In the genomic region with DNA sequence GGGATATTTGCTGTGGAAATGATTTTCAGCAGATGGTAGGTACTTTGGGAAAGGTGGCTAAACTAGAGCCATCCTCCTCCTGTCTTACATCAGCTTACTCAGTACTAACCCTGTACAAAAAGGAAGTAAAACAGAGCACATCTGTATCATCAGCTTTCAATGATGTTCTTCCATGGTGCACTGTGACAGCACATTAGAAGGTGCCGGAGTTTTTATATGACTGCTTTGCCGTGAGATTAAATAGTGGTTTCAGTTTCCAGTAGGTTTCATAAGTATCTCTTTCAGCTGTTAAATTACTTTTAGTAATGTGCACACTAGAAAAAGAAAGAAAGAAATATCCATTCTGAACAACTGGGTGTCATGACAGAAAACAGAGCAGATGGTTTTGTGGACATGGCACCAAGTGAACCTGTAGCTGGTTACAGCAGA, we compare ENCODE assay signal across 9 cellular contexts.
A peak's percentile ranks its signal among the peaks of the same experiment; 100 is the strongest.
DNase-seq lines count a peak whose midpoint lies in the region; ATAC-seq and TF ChIP-seq lines count a peak whose summit lies in the region.
"Had no signal": no experiment of that assay in that cellular context is flagged by ENCODE, and none has a peak within 500 bp of the region (broad histone marks: within the 10 kb centered on the region; RNA-seq: fewer than 3 reads in every experiment).

No MANE protein-coding gene starts in this region.

- intact Hi-C loops in activated CD4-positive, alpha-beta T cell treated with anti-CD3 and anti-CD28 coated beads for 36 hours (cut with DNase I, micrococcal nuclease) = loop anchor here (1.0 to 5.0 kb wide), 8 partner anchors 12 to 1369 kb away; no protein-coding TSS in a partner anchor
- intact Hi-C loops in PC-3 (cut with micrococcal nuclease) = no loop called here

- WGBS in urinary bladder = 3% methylated on average over 2 of the region's 2 CpGs

- CTCF ChIA-PET in activated CD4-positive, alpha-beta T cell treated with anti-CD3 and anti-CD28 coated beads for 36 hours (lab: Charles Lee) = interaction anchor here (0.5 to 3.9 kb wide), 21 partner anchors 12 to 829 kb away, joined by 3 to 20 read pairs (median 4); a partner anchor contains a TSS
- CTCF ChIA-PET in PC-3 (lab: Charles Lee) = no interaction called here

- peak; percentile 40 for DNase-seq in activated CD4-positive, alpha-beta T cell treated with anti-CD3 and anti-CD28 coated beads for 36 hours
- no peak for DNase-seq in activated CD4-positive, alpha-beta T cell treated with anti-CD3 and anti-CD28 coated beads for 1 hour
- DNase-seq in PC-3 (no peak), right atrium auricular region (ENCODE audit: low spot score) (no peak), NCI-H510A treated with DMSO at 0.1 percent for 48 hours (lab: John Stamatoyannopoulos, UW) (no peak), DMS114 treated with DMSO at 0.1 percent for 48 hours (lab: John Stamatoyannopoulos, UW; ENCODE audit: unreplicated experiment) (no peak)

- ATAC-seq in activated CD4-positive, alpha-beta T cell treated with anti-CD3 and anti-CD28 coated beads for 36 hours = peak; percentile 89
- peak; percentile 95 for ATAC-seq in HG02798 (IDR thresholded peaks at IDR 0.05; ENCODE audit: poor library complexity, unreplicated experiment)
- peak; percentile 27; the same call in 1 of the 2 replicates for ATAC-seq in PC-3

- H3K4me1 ChIP-seq in PC-3 (ENCODE audit: insufficient read depth, low read length) = no peaks in the 10 kb centered on the region
- peaks cover 0 to 30% of the 10 kb centered on the region in 2 donors for H3K4me1 ChIP-seq in right atrium auricular region
- peaks cover 2% of the 10 kb centered on the region for H3K4me1 ChIP-seq in urinary bladder (ENCODE audit: insufficient read depth)

- peak overlapping the region; percentile 99 for H3K27ac Mint-ChIP-seq in activated CD4-positive, alpha-beta T cell treated with anti-CD3 and anti-CD28 coated beads for 36 hours

- H3K36me3 Mint-ChIP-seq in activated CD4-positive, alpha-beta T cell treated with anti-CD3 and anti-CD28 coated beads for 36 hours (ENCODE audit: low read depth) = peaks cover 71% of the 10 kb centered on the region

- BruUV-seq in PC-3 (replicated peaks; lab: Mats Ljungman, UMichigan) = no TSS peak

- no peaks in the 10 kb centered on the region for H3K27me3 Mint-ChIP-seq in activated CD4-positive, alpha-beta T cell treated with anti-CD3 and anti-CD28 coated beads for 36 hours

- peak overlapping the region; percentile 29 for H3K4me3 Mint-ChIP-seq in activated CD4-positive, alpha-beta T cell treated with anti-CD3 and anti-CD28 coated beads for 36 hours

- TF ChIP-seq CTCF in PC-3 (conservative IDR thresholded peaks at IDR 0.05; ENCODE audit: low read depth, low read length) (no peak), right atrium auricular region (IDR thresholded peaks at IDR 0.05) (no peak)

- no peak overlapping the region for H2AFZ ChIP-seq in PC-3 (ENCODE audit: low read length)

- no peaks in the 10 kb centered on the region for H3K9me2 ChIP-seq in PC-3 (replicated peaks; ENCODE audit: low read length)

- H3K9ac ChIP-seq in PC-3 (ENCODE audit: low read length) = no peak overlapping the region

- H3F3A ChIP-seq in PC-3 (ENCODE audit: low read length, unreplicated experiment) = no peaks in the 10 kb centered on the region

- H3K9me3 ChIP-seq in PC-3 (ENCODE audit: low read length) (no peaks in the 10 kb centered on the region), right atrium auricular region (no peaks in the 10 kb centered on the region)

- no peak overlapping the region for H3K4me2 ChIP-seq in PC-3 (ENCODE audit: low read length)

- H3K4me1 Mint-ChIP-seq in activated CD4-positive, alpha-beta T cell treated with anti-CD3 and anti-CD28 coated beads for 36 hours = peaks cover 92% of the 10 kb centered on the region

- H3K4me3 ChIP-seq in PC-3 (ENCODE audit: low read length) (no peak overlapping the region), right atrium auricular region (no peak overlapping the region), urinary bladder (ENCODE audit: low read depth, low read length) (no peak overlapping the region)

- H3K27me3 ChIP-seq in PC-3 (ENCODE audit: low read length) (no peaks in the 10 kb centered on the region), right atrium auricular region (no peaks in the 10 kb centered on the region)

- peaks cover 2% of the 10 kb centered on the region for H3K9me3 Mint-ChIP-seq in activated CD4-positive, alpha-beta T cell treated with anti-CD3 and anti-CD28 coated beads for 36 hours (ENCODE audit: low read depth)

- H3K79me2 ChIP-seq in PC-3 (ENCODE audit: low read length) = no peaks in the 10 kb centered on the region

- H4K20me1 ChIP-seq in PC-3 (ENCODE audit: low read length) = no peaks in the 10 kb centered on the region

- POLR2A ChIA-PET in activated CD4-positive, alpha-beta T cell treated with anti-CD3 and anti-CD28 coated beads for 36 hours (lab: Charles Lee) = interaction anchor here (0.6 to 4.1 kb wide), 18 partner anchors 14 to 199 kb away, joined by 3 to 51 read pairs (median 6); no protein-coding TSS in a partner anchor
- POLR2A ChIA-PET in PC-3 (lab: Charles Lee; ENCODE audit: unreplicated experiment) = interaction anchor here (0.5 kb wide), 1 partner anchor 208 kb away, joined by 4 read pairs; no protein-coding TSS in a partner anchor

- no peak overlapping the region for H3K27ac ChIP-seq in PC-3 (ENCODE audit: low read length)
- H3K27ac ChIP-seq in right atrium auricular region = peak overlapping the region; percentile 14 to 18
- H3K27ac ChIP-seq in urinary bladder (ENCODE audit: low read depth) = peak overlapping the region; percentile 35
- H3K27ac ChIP-seq: C4-2B had no signal

- H3K36me3 ChIP-seq in PC-3 (ENCODE audit: low read depth, low read length) (no peaks in the 10 kb centered on the region), right atrium auricular region (no peaks in the 10 kb centered on the region), urinary bladder (ENCODE audit: insufficient read depth) (peaks cover 2% of the 10 kb centered on the region)

Comparison
In these comparisons a context has a peak if more than half of its experiments do, and no peak if none do; other contexts are left out.
1. ATAC-seq: peak in every context shown above with its lines; median percentile 95 in HG02798; 89 in activated CD4-positive, alpha-beta T cell treated with anti-CD3 and anti-CD28 coated beads for 36 hours; 27 in PC-3.